Comparison of ENCODE assay signal across 2 cellular contexts in the genomic region with DNA sequence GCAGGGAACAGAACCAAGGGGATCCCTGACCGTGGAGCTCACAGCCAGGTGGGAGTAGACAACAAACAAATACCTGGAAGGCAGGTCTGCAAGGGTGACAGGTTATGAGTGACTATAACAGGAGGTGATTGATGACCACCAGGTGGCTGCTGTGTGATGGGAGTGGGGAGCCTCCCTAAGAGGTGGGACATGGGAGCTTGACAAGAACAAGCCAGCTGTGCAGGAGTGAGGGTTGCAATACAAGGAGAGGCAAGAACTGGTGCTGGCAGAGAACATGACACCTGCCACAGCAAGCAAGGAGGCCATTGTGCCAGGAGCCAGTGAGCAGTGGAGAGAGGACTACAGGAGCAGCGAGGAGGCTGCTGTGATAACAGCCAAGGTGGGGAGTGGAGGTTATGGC.
TF ChIP-seq lines count a peak whose summit lies in the region.

No MANE protein-coding gene starts in this region.

TF ChIP-seq in HCT116, 20 proteins besides CTCF, POLR2A, EP300 and RAD21:
- TF ChIP-seq ZFX (IDR thresholded peaks at IDR 0.05) (no peak), TCF7L2 (IDR thresholded peaks at IDR 0.05; ENCODE audit: borderline replicate concordance, extremely low read depth, insufficient read depth, insufficient read length) (no peak), YY1 (IDR thresholded peaks at IDR 0.05; ENCODE audit: extremely low read depth, insufficient replicate concordance, low read depth, low read length) (no peak), FOSL1 (IDR thresholded peaks at IDR 0.05; ENCODE audit: low read depth) (no peak), POLR2AphosphoS5 (IDR thresholded peaks at IDR 0.05; ENCODE audit: low read depth, low read length) (no peak), SIN3A (IDR thresholded peaks at IDR 0.05; ENCODE audit: low read depth) (no peak), EZH2phosphoT487 (IDR thresholded peaks at IDR 0.05; ENCODE audit: borderline replicate concordance) (no peak), EZH2 (IDR thresholded peaks at IDR 0.05) (no peak), SP1 (IDR thresholded peaks at IDR 0.05; ENCODE audit: low read depth) (no peak), JUND (IDR thresholded peaks at IDR 0.05) (no peak), CEBPB (IDR thresholded peaks at IDR 0.05; ENCODE audit: low read depth) (no peak), EGR1 (IDR thresholded peaks at IDR 0.05; ENCODE audit: low read depth) (no peak), SRF (IDR thresholded peaks at IDR 0.05; ENCODE audit: low read depth) (no peak), ELF1 (IDR thresholded peaks at IDR 0.05; ENCODE audit: borderline replicate concordance, low read depth) (no peak), CBX3 (IDR thresholded peaks at IDR 0.05; ENCODE audit: low read depth) (no peak), ZNF274 (IDR thresholded peaks at IDR 0.05; ENCODE audit: low read depth, low read length) (no peak)
- TF ChIP-seq, protein P1, sequence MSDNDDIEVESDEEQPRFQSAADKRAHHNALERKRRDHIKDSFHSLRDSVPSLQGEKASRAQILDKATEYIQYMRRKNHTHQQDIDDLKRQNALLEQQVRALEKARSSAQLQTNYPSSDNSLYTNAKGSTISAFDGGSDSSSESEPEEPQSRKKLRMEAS (IDR thresholded peaks at IDR 0.05), result no peak
- TF ChIP-seq, protein P2, sequence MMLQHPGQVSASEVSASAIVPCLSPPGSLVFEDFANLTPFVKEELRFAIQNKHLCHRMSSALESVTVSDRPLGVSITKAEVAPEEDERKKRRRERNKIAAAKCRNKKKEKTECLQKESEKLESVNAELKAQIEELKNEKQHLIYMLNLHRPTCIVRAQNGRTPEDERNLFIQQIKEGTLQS (IDR thresholded peaks at IDR 0.05), result no peak
- TF ChIP-seq, protein P3, sequence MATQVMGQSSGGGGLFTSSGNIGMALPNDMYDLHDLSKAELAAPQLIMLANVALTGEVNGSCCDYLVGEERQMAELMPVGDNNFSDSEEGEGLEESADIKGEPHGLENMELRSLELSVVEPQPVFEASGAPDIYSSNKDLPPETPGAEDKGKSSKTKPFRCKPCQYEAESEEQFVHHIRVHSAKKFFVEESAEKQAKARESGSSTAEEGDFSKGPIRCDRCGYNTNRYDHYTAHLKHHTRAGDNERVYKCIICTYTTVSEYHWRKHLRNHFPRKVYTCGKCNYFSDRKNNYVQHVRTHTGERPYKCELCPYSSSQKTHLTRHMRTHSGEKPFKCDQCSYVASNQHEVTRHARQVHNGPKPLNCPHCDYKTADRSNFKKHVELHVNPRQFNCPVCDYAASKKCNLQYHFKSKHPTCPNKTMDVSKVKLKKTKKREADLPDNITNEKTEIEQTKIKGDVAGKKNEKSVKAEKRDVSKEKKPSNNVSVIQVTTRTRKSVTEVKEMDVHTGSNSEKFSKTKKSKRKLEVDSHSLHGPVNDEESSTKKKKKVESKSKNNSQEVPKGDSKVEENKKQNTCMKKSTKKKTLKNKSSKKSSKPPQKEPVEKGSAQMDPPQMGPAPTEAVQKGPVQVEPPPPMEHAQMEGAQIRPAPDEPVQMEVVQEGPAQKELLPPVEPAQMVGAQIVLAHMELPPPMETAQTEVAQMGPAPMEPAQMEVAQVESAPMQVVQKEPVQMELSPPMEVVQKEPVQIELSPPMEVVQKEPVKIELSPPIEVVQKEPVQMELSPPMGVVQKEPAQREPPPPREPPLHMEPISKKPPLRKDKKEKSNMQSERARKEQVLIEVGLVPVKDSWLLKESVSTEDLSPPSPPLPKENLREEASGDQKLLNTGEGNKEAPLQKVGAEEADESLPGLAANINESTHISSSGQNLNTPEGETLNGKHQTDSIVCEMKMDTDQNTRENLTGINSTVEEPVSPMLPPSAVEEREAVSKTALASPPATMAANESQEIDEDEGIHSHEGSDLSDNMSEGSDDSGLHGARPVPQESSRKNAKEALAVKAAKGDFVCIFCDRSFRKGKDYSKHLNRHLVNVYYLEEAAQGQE (IDR thresholded peaks at IDR 0.05; ENCODE audit: low read depth), result no peak
- TF ChIP-seq, protein P4, sequence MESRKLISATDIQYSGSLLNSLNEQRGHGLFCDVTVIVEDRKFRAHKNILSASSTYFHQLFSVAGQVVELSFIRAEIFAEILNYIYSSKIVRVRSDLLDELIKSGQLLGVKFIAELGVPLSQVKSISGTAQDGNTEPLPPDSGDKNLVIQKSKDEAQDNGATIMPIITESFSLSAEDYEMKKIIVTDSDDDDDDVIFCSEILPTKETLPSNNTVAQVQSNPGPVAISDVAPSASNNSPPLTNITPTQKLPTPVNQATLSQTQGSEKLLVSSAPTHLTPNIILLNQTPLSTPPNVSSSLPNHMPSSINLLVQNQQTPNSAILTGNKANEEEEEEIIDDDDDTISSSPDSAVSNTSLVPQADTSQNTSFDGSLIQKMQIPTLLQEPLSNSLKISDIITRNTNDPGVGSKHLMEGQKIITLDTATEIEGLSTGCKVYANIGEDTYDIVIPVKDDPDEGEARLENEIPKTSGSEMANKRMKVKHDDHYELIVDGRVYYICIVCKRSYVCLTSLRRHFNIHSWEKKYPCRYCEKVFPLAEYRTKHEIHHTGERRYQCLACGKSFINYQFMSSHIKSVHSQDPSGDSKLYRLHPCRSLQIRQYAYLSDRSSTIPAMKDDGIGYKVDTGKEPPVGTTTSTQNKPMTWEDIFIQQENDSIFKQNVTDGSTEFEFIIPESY (IDR thresholded peaks at IDR 0.05; ENCODE audit: extremely low read depth, insufficient replicate concordance, low read length), result no peak
TF ChIP-seq in HCT116: peak in this region for 0.

TF ChIP-seq in H1, 55 proteins besides CTCF, POLR2A, EP300 and RAD21:
- TF ChIP-seq SP1 (IDR thresholded peaks at IDR 0.05; ENCODE audit: low read depth, low read length) (no peak), SUZ12 (IDR thresholded peaks at IDR 0.05; ENCODE audit: low read length) (no peak), SP2 (IDR thresholded peaks at IDR 0.05; ENCODE audit: low read length) (no peak), PHF8 (conservative IDR thresholded peaks at IDR 0.05; ENCODE audit: low read depth, low read length) (no peak), RNF2 (IDR thresholded peaks at IDR 0.05; ENCODE audit: borderline replicate concordance, low read depth, low read length, missing control alignments, poor library complexity, severe bottlenecking) (no peak), HDAC6 (IDR thresholded peaks at IDR 0.05; ENCODE audit: low read depth, low read length) (no peak), ASH2L (IDR thresholded peaks at IDR 0.05; ENCODE audit: low read length) (no peak), TBP (IDR thresholded peaks at IDR 0.05; ENCODE audit: low read depth, low read length) (no peak), CBX8 (IDR thresholded peaks at IDR 0.05; ENCODE audit: borderline replicate concordance, low read depth, low read length) (no peak), POU5F1 (IDR thresholded peaks at IDR 0.05; ENCODE audit: low read depth, low read length) (no peak), JUN (IDR thresholded peaks at IDR 0.05; ENCODE audit: low read depth, low read length) (no peak), SP4 (IDR thresholded peaks at IDR 0.05; ENCODE audit: low read length) (no peak), JUND (IDR thresholded peaks at IDR 0.05; ENCODE audit: low read length) (no peak), FOSL1 (IDR thresholded peaks at IDR 0.05; ENCODE audit: insufficient read depth, low read depth, low read length) (no peak), SIX5 (IDR thresholded peaks at IDR 0.05; ENCODE audit: low read depth, low read length) (no peak)
- TF ChIP-seq, protein P5, sequence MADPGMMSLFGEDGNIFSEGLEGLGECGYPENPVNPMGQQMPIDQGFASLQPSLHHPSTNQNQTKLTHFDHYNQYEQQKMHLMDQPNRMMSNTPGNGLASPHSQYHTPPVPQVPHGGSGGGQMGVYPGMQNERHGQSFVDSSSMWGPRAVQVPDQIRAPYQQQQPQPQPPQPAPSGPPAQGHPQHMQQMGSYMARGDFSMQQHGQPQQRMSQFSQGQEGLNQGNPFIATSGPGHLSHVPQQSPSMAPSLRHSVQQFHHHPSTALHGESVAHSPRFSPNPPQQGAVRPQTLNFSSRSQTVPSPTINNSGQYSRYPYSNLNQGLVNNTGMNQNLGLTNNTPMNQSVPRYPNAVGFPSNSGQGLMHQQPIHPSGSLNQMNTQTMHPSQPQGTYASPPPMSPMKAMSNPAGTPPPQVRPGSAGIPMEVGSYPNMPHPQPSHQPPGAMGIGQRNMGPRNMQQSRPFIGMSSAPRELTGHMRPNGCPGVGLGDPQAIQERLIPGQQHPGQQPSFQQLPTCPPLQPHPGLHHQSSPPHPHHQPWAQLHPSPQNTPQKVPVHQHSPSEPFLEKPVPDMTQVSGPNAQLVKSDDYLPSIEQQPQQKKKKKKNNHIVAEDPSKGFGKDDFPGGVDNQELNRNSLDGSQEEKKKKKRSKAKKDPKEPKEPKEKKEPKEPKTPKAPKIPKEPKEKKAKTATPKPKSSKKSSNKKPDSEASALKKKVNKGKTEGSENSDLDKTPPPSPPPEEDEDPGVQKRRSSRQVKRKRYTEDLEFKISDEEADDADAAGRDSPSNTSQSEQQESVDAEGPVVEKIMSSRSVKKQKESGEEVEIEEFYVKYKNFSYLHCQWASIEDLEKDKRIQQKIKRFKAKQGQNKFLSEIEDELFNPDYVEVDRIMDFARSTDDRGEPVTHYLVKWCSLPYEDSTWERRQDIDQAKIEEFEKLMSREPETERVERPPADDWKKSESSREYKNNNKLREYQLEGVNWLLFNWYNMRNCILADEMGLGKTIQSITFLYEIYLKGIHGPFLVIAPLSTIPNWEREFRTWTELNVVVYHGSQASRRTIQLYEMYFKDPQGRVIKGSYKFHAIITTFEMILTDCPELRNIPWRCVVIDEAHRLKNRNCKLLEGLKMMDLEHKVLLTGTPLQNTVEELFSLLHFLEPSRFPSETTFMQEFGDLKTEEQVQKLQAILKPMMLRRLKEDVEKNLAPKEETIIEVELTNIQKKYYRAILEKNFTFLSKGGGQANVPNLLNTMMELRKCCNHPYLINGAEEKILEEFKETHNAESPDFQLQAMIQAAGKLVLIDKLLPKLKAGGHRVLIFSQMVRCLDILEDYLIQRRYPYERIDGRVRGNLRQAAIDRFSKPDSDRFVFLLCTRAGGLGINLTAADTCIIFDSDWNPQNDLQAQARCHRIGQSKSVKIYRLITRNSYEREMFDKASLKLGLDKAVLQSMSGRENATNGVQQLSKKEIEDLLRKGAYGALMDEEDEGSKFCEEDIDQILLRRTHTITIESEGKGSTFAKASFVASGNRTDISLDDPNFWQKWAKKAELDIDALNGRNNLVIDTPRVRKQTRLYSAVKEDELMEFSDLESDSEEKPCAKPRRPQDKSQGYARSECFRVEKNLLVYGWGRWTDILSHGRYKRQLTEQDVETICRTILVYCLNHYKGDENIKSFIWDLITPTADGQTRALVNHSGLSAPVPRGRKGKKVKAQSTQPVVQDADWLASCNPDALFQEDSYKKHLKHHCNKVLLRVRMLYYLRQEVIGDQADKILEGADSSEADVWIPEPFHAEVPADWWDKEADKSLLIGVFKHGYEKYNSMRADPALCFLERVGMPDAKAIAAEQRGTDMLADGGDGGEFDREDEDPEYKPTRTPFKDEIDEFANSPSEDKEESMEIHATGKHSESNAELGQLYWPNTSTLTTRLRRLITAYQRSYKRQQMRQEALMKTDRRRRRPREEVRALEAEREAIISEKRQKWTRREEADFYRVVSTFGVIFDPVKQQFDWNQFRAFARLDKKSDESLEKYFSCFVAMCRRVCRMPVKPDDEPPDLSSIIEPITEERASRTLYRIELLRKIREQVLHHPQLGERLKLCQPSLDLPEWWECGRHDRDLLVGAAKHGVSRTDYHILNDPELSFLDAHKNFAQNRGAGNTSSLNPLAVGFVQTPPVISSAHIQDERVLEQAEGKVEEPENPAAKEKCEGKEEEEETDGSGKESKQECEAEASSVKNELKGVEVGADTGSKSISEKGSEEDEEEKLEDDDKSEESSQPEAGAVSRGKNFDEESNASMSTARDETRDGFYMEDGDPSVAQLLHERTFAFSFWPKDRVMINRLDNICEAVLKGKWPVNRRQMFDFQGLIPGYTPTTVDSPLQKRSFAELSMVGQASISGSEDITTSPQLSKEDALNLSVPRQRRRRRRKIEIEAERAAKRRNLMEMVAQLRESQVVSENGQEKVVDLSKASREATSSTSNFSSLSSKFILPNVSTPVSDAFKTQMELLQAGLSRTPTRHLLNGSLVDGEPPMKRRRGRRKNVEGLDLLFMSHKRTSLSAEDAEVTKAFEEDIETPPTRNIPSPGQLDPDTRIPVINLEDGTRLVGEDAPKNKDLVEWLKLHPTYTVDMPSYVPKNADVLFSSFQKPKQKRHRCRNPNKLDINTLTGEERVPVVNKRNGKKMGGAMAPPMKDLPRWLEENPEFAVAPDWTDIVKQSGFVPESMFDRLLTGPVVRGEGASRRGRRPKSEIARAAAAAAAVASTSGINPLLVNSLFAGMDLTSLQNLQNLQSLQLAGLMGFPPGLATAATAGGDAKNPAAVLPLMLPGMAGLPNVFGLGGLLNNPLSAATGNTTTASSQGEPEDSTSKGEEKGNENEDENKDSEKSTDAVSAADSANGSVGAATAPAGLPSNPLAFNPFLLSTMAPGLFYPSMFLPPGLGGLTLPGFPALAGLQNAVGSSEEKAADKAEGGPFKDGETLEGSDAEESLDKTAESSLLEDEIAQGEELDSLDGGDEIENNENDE (IDR thresholded peaks at IDR 0.05; ENCODE audit: insufficient replicate concordance, low read length), result no peak
- TF ChIP-seq, protein P2 (IDR thresholded peaks at IDR 0.05; ENCODE audit: insufficient read depth, low read depth, low read length), result no peak
- TF ChIP-seq, protein P6, sequence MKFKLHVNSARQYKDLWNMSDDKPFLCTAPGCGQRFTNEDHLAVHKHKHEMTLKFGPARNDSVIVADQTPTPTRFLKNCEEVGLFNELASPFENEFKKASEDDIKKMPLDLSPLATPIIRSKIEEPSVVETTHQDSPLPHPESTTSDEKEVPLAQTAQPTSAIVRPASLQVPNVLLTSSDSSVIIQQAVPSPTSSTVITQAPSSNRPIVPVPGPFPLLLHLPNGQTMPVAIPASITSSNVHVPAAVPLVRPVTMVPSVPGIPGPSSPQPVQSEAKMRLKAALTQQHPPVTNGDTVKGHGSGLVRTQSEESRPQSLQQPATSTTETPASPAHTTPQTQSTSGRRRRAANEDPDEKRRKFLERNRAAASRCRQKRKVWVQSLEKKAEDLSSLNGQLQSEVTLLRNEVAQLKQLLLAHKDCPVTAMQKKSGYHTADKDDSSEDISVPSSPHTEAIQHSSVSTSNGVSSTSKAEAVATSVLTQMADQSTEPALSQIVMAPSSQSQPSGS (IDR thresholded peaks at IDR 0.05; ENCODE audit: low read length), result no peak
- TF ChIP-seq, protein P1 (IDR thresholded peaks at IDR 0.05), result no peak
TF ChIP-seq in H1: peak in this region for 0.
